In the genomic region with DNA sequence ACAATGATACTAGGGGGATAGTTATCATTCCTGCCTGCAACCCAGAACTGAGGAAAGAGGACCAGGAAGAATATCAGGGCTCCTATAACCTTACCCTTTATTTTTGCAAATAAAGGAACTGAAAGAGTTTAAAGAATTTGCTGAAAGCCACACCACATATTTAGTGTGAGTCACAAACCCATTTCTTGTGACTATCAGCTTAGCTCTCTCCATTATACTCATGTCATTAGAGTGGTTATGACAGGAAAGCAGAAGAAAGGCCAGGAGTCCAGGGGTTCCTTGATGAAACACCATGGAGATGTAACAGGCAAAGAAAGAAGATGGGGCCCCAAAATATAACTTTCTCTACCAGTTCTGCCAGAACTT, we compare ENCODE assay signal across 8 cellular contexts.
DNase-seq lines count a peak whose midpoint lies in the region; ATAC-seq, FAIRE-seq and TF ChIP-seq lines count a peak whose summit lies in the region.

No MANE protein-coding gene starts in this region.

- H3K27me3 ChIP-seq in astrocyte (ENCODE audit: insufficient read depth, low read length) (no peaks in the 10 kb centered on the region), HAP-1 (ENCODE audit: low read depth) (no peaks in the 10 kb centered on the region)

- CTCF ChIA-PET in GM10248 (lab: Yijun Ruan, JAX) = interaction anchor here (0.6 to 2.6 kb wide), 16 partner anchors 11 to 234 kb away, joined by 3 to 14 read pairs (median 4); no protein-coding TSS in a partner anchor

- H3K9me3 ChIP-seq in astrocyte (ENCODE audit: insufficient read depth, low read depth, low read length) = no peaks in the 10 kb centered on the region
- no peaks in the 10 kb centered on the region for H3K9me3 ChIP-seq in HAP-1

- H3K79me2 ChIP-seq in astrocyte (ENCODE audit: insufficient read depth, low read length) = no peaks in the 10 kb centered on the region

- no peak overlapping the region for H3K27ac ChIP-seq in astrocyte (ENCODE audit: low read depth, low read length)

- H4K20me1 ChIP-seq in astrocyte (ENCODE audit: insufficient read depth, low read length) = no peaks in the 10 kb centered on the region

- peaks cover 20% of the 10 kb centered on the region for H3K4me1 Mint-ChIP-seq in astrocyte (ENCODE audit: low read depth, unreplicated experiment)
- H3K4me1 Mint-ChIP-seq in immature natural killer cell = peaks cover 19 to 21% of the 10 kb centered on the region in 2 donors

- in situ Hi-C loops in HAP-1 (cut with MboI; ENCODE audit: low sequenced_read_pairs) = no loop called here

- no peak overlapping the region for H3K4me2 ChIP-seq in astrocyte (ENCODE audit: low read length)

- H3K9me3 Mint-ChIP-seq in astrocyte (ENCODE audit: unreplicated experiment) (no peaks in the 10 kb centered on the region), immature natural killer cell (no peaks in the 10 kb centered on the region)

- H3K4me3 Mint-ChIP-seq in astrocyte (ENCODE audit: unreplicated experiment) (peak overlapping the region; percentile 11), immature natural killer cell (peak overlapping the region in 2 of 5 donors; percentile 59 to 74)

- H3K27ac Mint-ChIP-seq in astrocyte (ENCODE audit: unreplicated experiment) (peak overlapping the region; percentile 85), immature natural killer cell (peak overlapping the region in 2 of 6 donors; percentile 55 to 58)

- peak; percentile 49 for ATAC-seq in GM21390 (IDR thresholded peaks at IDR 0.05; ENCODE audit: unreplicated experiment)
- peak; percentile 48 for ATAC-seq in HG03439 (IDR thresholded peaks at IDR 0.05; ENCODE audit: unreplicated experiment)

- no peak overlapping the region for H3K9ac ChIP-seq in astrocyte (ENCODE audit: low read length)

- H3K4me1 ChIP-seq in astrocyte (ENCODE audit: insufficient read depth, low read length) (no peaks in the 10 kb centered on the region), HAP-1 (no peaks in the 10 kb centered on the region)

- H3K27me3 Mint-ChIP-seq in astrocyte (ENCODE audit: low read depth, unreplicated experiment) (no peaks in the 10 kb centered on the region), immature natural killer cell (ENCODE audit: low read depth in 3 of 3) (peaks cover 3 to 4% (median 3%) of the 10 kb centered on the region in 3 donors)

- H3K4me3 ChIP-seq in astrocyte (ENCODE audit: insufficient read depth, low read depth, low read length) = no peak overlapping the region
- H3K4me3 ChIP-seq in HAP-1 = no peak overlapping the region

- no peak overlapping the region for H2AFZ ChIP-seq in astrocyte (ENCODE audit: low read depth, low read length)

- FAIRE-seq in astrocyte (lab: Jason Lieb, UNC) = no peak

- H3K36me3 Mint-ChIP-seq in astrocyte (ENCODE audit: low read depth, unreplicated experiment) (peaks cover 3% of the 10 kb centered on the region), immature natural killer cell (no peaks in the 10 kb centered on the region)

- DNase-seq in GM10248 (ENCODE audit: extremely low spot score) (peak; percentile 23), astrocyte (ENCODE audit: low read depth) (no peak), HAP-1 (ENCODE audit: low spot score in 2 of 2) (no peak), T-helper 9 cell (no peak), GF-D8 (lab: John Stamatoyannopoulos, UW) (no peak), immature natural killer cell (no peak)

- POLR2A ChIA-PET in GM10248 (lab: Yijun Ruan, JAX) = interaction anchor here (0.6 kb wide), 1 partner anchor 189 kb away, joined by 3 read pairs; no protein-coding TSS in a partner anchor

- TF ChIP-seq CTCF in GM10248 (IDR thresholded peaks at IDR 0.05; ENCODE audit: control extremely low read depth, extremely low read depth, low read depth, missing control alignments) (no peak), astrocyte (IDR thresholded peaks at IDR 0.05; ENCODE audit: insufficient read depth, low read depth, low read length) (no peak)

- H3K36me3 ChIP-seq in astrocyte (ENCODE audit: insufficient read depth, low read length) (no peaks in the 10 kb centered on the region), HAP-1 (replicated peaks) (no peaks in the 10 kb centered on the region)
